ENCODE assay signal across 8 cellular contexts in the genomic region with DNA sequence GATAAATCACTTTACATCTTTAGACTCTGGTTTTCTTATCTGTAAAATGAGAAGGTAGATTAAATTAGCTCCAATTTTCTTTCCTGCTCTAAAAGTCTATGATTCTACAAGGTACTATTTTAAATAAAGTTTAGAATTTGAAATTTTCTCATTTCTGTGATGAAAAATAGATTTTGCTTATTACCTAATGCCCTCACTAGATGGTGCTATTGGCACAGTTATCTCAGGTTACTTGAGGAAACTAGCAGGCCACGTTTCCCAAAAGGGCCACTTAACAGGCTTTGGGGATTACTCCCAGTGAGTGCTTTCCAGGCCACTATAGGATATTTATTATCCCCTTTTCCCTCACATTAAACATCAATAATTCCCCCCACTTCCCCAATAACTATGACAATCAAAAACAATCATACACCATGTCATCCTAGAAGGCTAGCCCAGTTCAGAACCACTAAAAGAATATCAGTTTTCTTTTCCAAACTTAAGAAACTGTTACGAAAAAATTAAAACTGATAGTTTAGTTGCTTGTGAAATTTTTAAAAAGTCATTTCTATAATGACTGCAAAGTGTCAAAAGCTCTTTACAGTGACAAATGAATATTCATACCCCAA. TPM values are rescaled to one million over a fixed set of nuclear protein-coding genes. Genes with fewer than 3 reads are reported as not detected.
DNase-seq lines count a peak whose midpoint lies in the region; ATAC-seq and TF ChIP-seq lines count a peak whose summit lies in the region.

No MANE protein-coding gene starts in this region.

- H3K27ac ChIP-seq in foreskin keratinocyte: no peak overlapping the region

- TF ChIP-seq CTCF in HFF-Myc (IDR thresholded peaks at IDR 0.05; ENCODE audit: low read depth, low read length, missing control alignments) (peak; percentile 58), foreskin keratinocyte (conservative IDR thresholded peaks at IDR 0.05) (peak; percentile 85)

- peak; percentile 61 for ATAC-seq in foreskin keratinocyte
- ATAC-seq in HG02642 (IDR thresholded peaks at IDR 0.05; ENCODE audit: poor library complexity, unreplicated experiment): no peak
- no peak for ATAC-seq in HG02759 (IDR thresholded peaks at IDR 0.05; ENCODE audit: unreplicated experiment)

- no peak overlapping the region for H3K4me3 ChIP-seq in HFF-Myc (replicated peaks; ENCODE audit: low read depth, low read length)

- H3K4me1 ChIP-seq in foreskin keratinocyte: no peaks in the 10 kb centered on the region

- no peaks in the 10 kb centered on the region for H3K27me3 ChIP-seq in foreskin keratinocyte

- DNase-seq in DMS53 (lab: John Stamatoyannopoulos, UW) (peak; percentile 95), HFF-Myc (ENCODE audit: extremely low read depth, low read depth) (peak; percentile 67), NCI-H460 (ENCODE audit: extremely low read depth, low read depth) (peak; percentile 60), foreskin keratinocyte (peak; percentile 17 to 42), non-pigmented ciliary epithelial cell (ENCODE audit: low read depth) (peak; percentile 57)
- peak; percentile 15 for DNase-seq in activated CD8-positive, alpha-beta memory T cell treated with anti-CD3 and anti-CD28 coated beads, Interleukin-2, amount 50 U/mL, for 4 hours

RNA-seq across cellular contexts. Expression of gene OMA1, which starts 30.6 kb away (rescaled TPM):
- 14.4 and 17.5 TPM in 2 replicates for total RNA-seq in NCI-H460 (2014; rRNA removed; shearing (Covaris generic))
- polyA plus RNA-seq in NCI-H460 (2014; cell fraction: nucleus; rRNA removed): 31.9 and 67.6 TPM in 2 replicates
- 17.2 and 22.3 TPM in 2 replicates for total RNA-seq in foreskin keratinocyte
- polyA plus RNA-seq in foreskin keratinocyte: 11.6 and 12.1 TPM in 2 replicates

Comparison
In these comparisons a context has a peak if more than half of its experiments do, and no peak if none do; other contexts are left out.
1. DNase-seq: peak in every context shown above with its lines; median percentile 95 in DMS53; 67 in HFF-Myc; 60 in NCI-H460; 57 in non-pigmented ciliary epithelial cell; 30 in foreskin keratinocyte; 15 in activated CD8-positive, alpha-beta memory T cell treated with anti-CD3 and anti-CD28 coated beads, Interleukin-2, amount 50 U/mL, for 4 hours.